14 cellular contexts compared by ENCODE assay signal in genomic region chr1:43968348-43968948, GRCh38. TPM values are rescaled to one million over a fixed set of nuclear protein-coding genes. Genes with fewer than 3 reads are reported as not detected.
DNase-seq lines count a peak whose midpoint lies in the region; ATAC-seq and TF ChIP-seq lines count a peak whose summit lies in the region.
"Had no signal": no experiment of that assay in that cellular context is flagged by ENCODE, and none has a peak within 500 bp of the region (broad histone marks: within the 10 kb centered on the region; RNA-seq: fewer than 3 reads in every experiment).

No MANE protein-coding gene starts in this region.

- DNase-seq in activated naive CD4-positive, alpha-beta T cell treated with anti-CD3 and anti-CD28 coated beads, Interleukin-2, amount 10 ng/mL, durations not matched to agents 7 days and 5 days = peak; percentile 66
- DNase-seq in activated naive CD4-positive, alpha-beta T cell treated with anti-CD3 and anti-CD28 coated beads, Interleukin-2, amount 50 U/mL, for 72 hours (ENCODE audit: low spot score in 2 of 2) = no peak
- DNase-seq in endodermal cell (peak; percentile 90), testis (peak; percentile 56), colonic mucosa (no peak), dedifferentiated amniotic fluid mesenchymal stem cell (ENCODE audit: extremely low spot score) (no peak)
- DNase-seq: effector memory CD4-positive, alpha-beta T cell; Peyer's patch; spleen had no signal

- no peaks in the 10 kb centered on the region for H3K27me3 Mint-ChIP-seq in activated naive CD4-positive, alpha-beta T cell treated with anti-CD3 and anti-CD28 coated beads, Interleukin-2, amount 10 ng/mL, durations not matched to agents 7 days and 5 days
- no peaks in the 10 kb centered on the region for H3K27me3 Mint-ChIP-seq in endodermal cell (ENCODE audit: insufficient read depth)
- H3K27me3 Mint-ChIP-seq: activated naive CD8-positive, alpha-beta T cell had no signal

- H3K4me3 Mint-ChIP-seq in activated naive CD4-positive, alpha-beta T cell treated with anti-CD3 and anti-CD28 coated beads, Interleukin-2, amount 10 ng/mL, durations not matched to agents 7 days and 5 days = no peak overlapping the region
- H3K4me3 Mint-ChIP-seq in endodermal cell = no peak overlapping the region

- no peak overlapping the region for H3K27ac ChIP-seq in endodermal cell (ENCODE audit: low read depth, low read length)
- H3K27ac ChIP-seq in testis = no peak overlapping the region
- H3K27ac ChIP-seq in colonic mucosa = no peak overlapping the region
- H3K27ac ChIP-seq: C4-2B, Peyer's patch had no signal

- H3K4me1 ChIP-seq in endodermal cell (ENCODE audit: control insufficient read depth, insufficient read depth, low read length) (no peaks in the 10 kb centered on the region), testis (peaks cover 8% of the 10 kb centered on the region), colonic mucosa (peaks cover 6% of the 10 kb centered on the region)

- no peak overlapping the region for H3K27ac Mint-ChIP-seq in activated naive CD4-positive, alpha-beta T cell treated with anti-CD3 and anti-CD28 coated beads, Interleukin-2, amount 10 ng/mL, durations not matched to agents 7 days and 5 days
- no peak overlapping the region for H3K27ac Mint-ChIP-seq in activated naive CD4-positive, alpha-beta T cell treated with anti-CD3 and anti-CD28 coated beads, Interleukin-2, amount 50 U/mL, for 72 hours
- H3K27ac Mint-ChIP-seq in endodermal cell = no peak overlapping the region
- H3K27ac Mint-ChIP-seq: activated naive CD8-positive, alpha-beta T cell had no signal

- H3K9me3 Mint-ChIP-seq in activated naive CD4-positive, alpha-beta T cell treated with anti-CD3 and anti-CD28 coated beads, Interleukin-2, amount 10 ng/mL, durations not matched to agents 7 days and 5 days = no peaks in the 10 kb centered on the region
- no peaks in the 10 kb centered on the region for H3K9me3 Mint-ChIP-seq in activated naive CD4-positive, alpha-beta T cell treated with anti-CD3 and anti-CD28 coated beads, Interleukin-2, amount 50 U/mL, for 72 hours
- no peaks in the 10 kb centered on the region for H3K9me3 Mint-ChIP-seq in endodermal cell

- ATAC-seq in activated naive CD4-positive, alpha-beta T cell treated with anti-CD3 and anti-CD28 coated beads, Interleukin-2, amount 50 U/mL, for 72 hours = no peak
- no peak for ATAC-seq in GM18858 (IDR thresholded peaks at IDR 0.05; ENCODE audit: unreplicated experiment)
- ATAC-seq: activated CD4-positive, CD25-positive, alpha-beta regulatory T cell treated with anti-CD3 and anti-CD28 coated beads, Interleukin-2, amount 50 U/mL, for 24 hours had no signal

- peaks cover 7% of the 10 kb centered on the region for H3K36me3 Mint-ChIP-seq in activated naive CD4-positive, alpha-beta T cell treated with anti-CD3 and anti-CD28 coated beads, Interleukin-2, amount 10 ng/mL, durations not matched to agents 7 days and 5 days
- H3K36me3 Mint-ChIP-seq in activated naive CD4-positive, alpha-beta T cell treated with anti-CD3 and anti-CD28 coated beads, Interleukin-2, amount 50 U/mL, for 72 hours = peaks cover 4 to 11% of the 10 kb centered on the region in 2 donors
- H3K36me3 Mint-ChIP-seq in endodermal cell (ENCODE audit: low read depth) = peaks cover 17% of the 10 kb centered on the region

- H3K9ac ChIP-seq in endodermal cell (ENCODE audit: extremely low read depth, low read length, poor library complexity, severe bottlenecking) (no peak overlapping the region), colonic mucosa (ENCODE audit: low read depth in 2 of 2, low read length in 2 of 2) (no peak overlapping the region)

- no peak for TF ChIP-seq POLR2A in testis (IDR thresholded peaks at IDR 0.05)

- CTCF ChIA-PET in activated naive CD4-positive, alpha-beta T cell treated with anti-CD3 and anti-CD28 coated beads, Interleukin-2, amount 10 ng/mL, durations not matched to agents 7 days and 5 days (lab: Charles Lee) = interaction anchor here (1.2 kb wide), 1 partner anchor 205 kb away, joined by 3 read pairs; no protein-coding TSS in a partner anchor

- H3K27me3 ChIP-seq in endodermal cell (ENCODE audit: control insufficient read depth, insufficient read depth, low read length, poor library complexity, severe bottlenecking) (no peaks in the 10 kb centered on the region), testis (no peaks in the 10 kb centered on the region), colonic mucosa (no peaks in the 10 kb centered on the region)
- H3K27me3 ChIP-seq: Peyer's patch, spleen had no signal

- H3K36me3 ChIP-seq in endodermal cell (ENCODE audit: control insufficient read depth, insufficient read depth, low read length) (peaks cover 19% of the 10 kb centered on the region), testis (ENCODE audit: low read depth, missing control alignments) (no peaks in the 10 kb centered on the region), colonic mucosa (no peaks in the 10 kb centered on the region)

- TF ChIP-seq CTCF in endodermal cell (conservative IDR thresholded peaks at IDR 0.05) = no peak
- no peak for TF ChIP-seq CTCF in testis (IDR thresholded peaks at IDR 0.05)
- no peak for TF ChIP-seq CTCF in colonic mucosa (IDR thresholded peaks at IDR 0.05)

- H3K4me3 ChIP-seq in endodermal cell (ENCODE audit: low read length) = no peak overlapping the region
- no peak overlapping the region for H3K4me3 ChIP-seq in testis
- H3K4me3 ChIP-seq in colonic mucosa = no peak overlapping the region
- H3K4me3 ChIP-seq: Peyer's patch had no signal

- H3K4me1 Mint-ChIP-seq in activated naive CD4-positive, alpha-beta T cell treated with anti-CD3 and anti-CD28 coated beads, Interleukin-2, amount 10 ng/mL, durations not matched to agents 7 days and 5 days = peaks cover 30% of the 10 kb centered on the region
- peaks cover 1% of the 10 kb centered on the region for H3K4me1 Mint-ChIP-seq in endodermal cell

- H3K9me3 ChIP-seq in endodermal cell (ENCODE audit: control insufficient read depth, low read length) (no peaks in the 10 kb centered on the region), testis (no peaks in the 10 kb centered on the region), colonic mucosa (no peaks in the 10 kb centered on the region)
- H3K9me3 ChIP-seq: Peyer's patch, spleen had no signal

- 89 to 91% methylated on average over 4 to 6 of the region's 6 CpGs for WGBS in endodermal cell (ENCODE audit: insufficient coverage in 1 of 2, insufficient read length in 1 of 2), 2 experiments
- 71 to 75% methylated on average over 6 of the region's 6 CpGs for whole genome bisulfite sequencing in testis, 2 donors

- intact Hi-C loops in testis (cut with DNase I; ENCODE audit: low total_unique reads) (no loop called here), colonic mucosa (cut with DNase I) (no loop called here)

RNA-seq across cellular contexts. Expression of gene DPH2, which starts 1.4 kb away (rescaled TPM):
- total RNA-seq in activated naive CD4-positive, alpha-beta T cell treated with anti-CD3 and anti-CD28 coated beads, Interleukin-2, amount 50 U/mL, for 72 hours = 10 to 100 TPM; 30.8 to 31.1 TPM
- 41.6 TPM for polyA plus RNA-seq in PFSK-1 (2012; ENCODE audit: insufficient read length, low read depth)
- total RNA-seq in endodermal cell (10 to 100 TPM; 28.5 to 31.3 TPM), testis (10 to 100 TPM; 39.4 to 44.7 TPM), colonic mucosa (10 to 100 TPM; 11.5 to 43.1 TPM)
- 26.1 TPM for polyA plus RNA-seq in endodermal cell (2013, experiment 1 of 2)
- polyA plus RNA-seq in endodermal cell (2013, experiment 2 of 2) = 19.5 TPM
- polyA plus RNA-seq in testis (ENCODE audit: insufficient read depth, low read depth, low replicate concordance) = 27.6 TPM

RNA-seq across cellular contexts. Expression of gene ATP6V0B, which starts 6.3 kb away (rescaled TPM):
- 10 to 100 TPM; 86.5 to 89.1 TPM for total RNA-seq in activated naive CD4-positive, alpha-beta T cell treated with anti-CD3 and anti-CD28 coated beads, Interleukin-2, amount 50 U/mL, for 72 hours
- polyA plus RNA-seq in PFSK-1 (2012; ENCODE audit: insufficient read length, low read depth) = 314 TPM
- total RNA-seq in endodermal cell (100 to 1,000 TPM; 108 to 116 TPM), testis (100 to 1,000 TPM; 173 to 222 TPM), colonic mucosa (100 to 1,000 TPM; 183 to 270 TPM)
- polyA plus RNA-seq in endodermal cell (2013, experiment 1 of 2) = 120 TPM
- 111 TPM for polyA plus RNA-seq in endodermal cell (2013, experiment 2 of 2)
- 102 TPM for polyA plus RNA-seq in testis (ENCODE audit: insufficient read depth, low read depth, low replicate concordance)

RNA-seq across cellular contexts. Expression of gene B4GALT2, which starts 10.6 kb away (rescaled TPM):
- total RNA-seq in activated naive CD4-positive, alpha-beta T cell treated with anti-CD3 and anti-CD28 coated beads, Interleukin-2, amount 50 U/mL, for 72 hours = 10 to 100 TPM; 11.3 to 24.8 TPM
- 87.9 TPM for polyA plus RNA-seq in PFSK-1 (2012; ENCODE audit: insufficient read length, low read depth)
- total RNA-seq in endodermal cell = 10 to 100 TPM; 62.7 to 72.7 TPM
- 89.1 TPM for polyA plus RNA-seq in endodermal cell (2013, experiment 1 of 2)
- polyA plus RNA-seq in endodermal cell (2013, experiment 2 of 2) = 82.9 TPM
- 10 to 100 TPM; 40.9 to 65.9 TPM for total RNA-seq in testis
- polyA plus RNA-seq in testis (ENCODE audit: insufficient read depth, low read depth, low replicate concordance) = 47.7 TPM
- 10 to 100 TPM; 26.6 to 38.5 TPM for total RNA-seq in colonic mucosa

RNA-seq across cellular contexts. Expression of gene IPO13, which starts 21.7 kb away (rescaled TPM):
- 10 to 100 TPM; 16.0 to 16.6 TPM for total RNA-seq in activated naive CD4-positive, alpha-beta T cell treated with anti-CD3 and anti-CD28 coated beads, Interleukin-2, amount 50 U/mL, for 72 hours
- polyA plus RNA-seq in PFSK-1 (2012; ENCODE audit: insufficient read length, low read depth) = 31.2 TPM
- 10 to 100 TPM; 18.6 to 21.5 TPM for total RNA-seq in endodermal cell
- 20.8 TPM for polyA plus RNA-seq in endodermal cell (2013, experiment 1 of 2)
- polyA plus RNA-seq in endodermal cell (2013, experiment 2 of 2) = 16.2 TPM
- 10 to 100 TPM; 67.3 to 77.0 TPM for total RNA-seq in testis
- 138 TPM for polyA plus RNA-seq in testis (ENCODE audit: insufficient read depth, low read depth, low replicate concordance)
- total RNA-seq in colonic mucosa = 10 to 100 TPM; 17.3 to 27.9 TPM

RNA-seq across cellular contexts. Expression of gene CCDC24, which starts 23.0 kb away (rescaled TPM):
- total RNA-seq in activated naive CD4-positive, alpha-beta T cell treated with anti-CD3 and anti-CD28 coated beads, Interleukin-2, amount 50 U/mL, for 72 hours = 1 to 10 TPM; 1.4 to 1.8 TPM
- 3.8 TPM for polyA plus RNA-seq in PFSK-1 (2012; ENCODE audit: insufficient read length, low read depth)
- total RNA-seq in endodermal cell (10 to 100 TPM; 26.6 to 31.1 TPM), testis (10 to 100 TPM; 28.8 to 31.3 TPM), colonic mucosa (10 to 100 TPM; 20.3 to 24.6 TPM)
- polyA plus RNA-seq in endodermal cell (2013, experiment 1 of 2) = 13.3 TPM
- 11.1 TPM for polyA plus RNA-seq in endodermal cell (2013, experiment 2 of 2)
- polyA plus RNA-seq in testis (ENCODE audit: insufficient read depth, low read depth, low replicate concordance) = 64.9 TPM

Comparison
In these comparisons a context has a peak if more than half of its experiments do, and no peak if none do; other contexts are left out.
1. DNase-seq: peak in activated naive CD4-positive, alpha-beta T cell treated with anti-CD3 and anti-CD28 coated beads, Interleukin-2, amount 10 ng/mL, durations not matched to agents 7 days and 5 days (single experiment), endodermal cell (single experiment) and testis (single experiment); none in activated naive CD4-positive, alpha-beta T cell treated with anti-CD3 and anti-CD28 coated beads, Interleukin-2, amount 50 U/mL, for 72 hours (0 of 2), colonic mucosa (single experiment) and dedifferentiated amniotic fluid mesenchymal stem cell (single experiment).